In the genomic region with DNA sequence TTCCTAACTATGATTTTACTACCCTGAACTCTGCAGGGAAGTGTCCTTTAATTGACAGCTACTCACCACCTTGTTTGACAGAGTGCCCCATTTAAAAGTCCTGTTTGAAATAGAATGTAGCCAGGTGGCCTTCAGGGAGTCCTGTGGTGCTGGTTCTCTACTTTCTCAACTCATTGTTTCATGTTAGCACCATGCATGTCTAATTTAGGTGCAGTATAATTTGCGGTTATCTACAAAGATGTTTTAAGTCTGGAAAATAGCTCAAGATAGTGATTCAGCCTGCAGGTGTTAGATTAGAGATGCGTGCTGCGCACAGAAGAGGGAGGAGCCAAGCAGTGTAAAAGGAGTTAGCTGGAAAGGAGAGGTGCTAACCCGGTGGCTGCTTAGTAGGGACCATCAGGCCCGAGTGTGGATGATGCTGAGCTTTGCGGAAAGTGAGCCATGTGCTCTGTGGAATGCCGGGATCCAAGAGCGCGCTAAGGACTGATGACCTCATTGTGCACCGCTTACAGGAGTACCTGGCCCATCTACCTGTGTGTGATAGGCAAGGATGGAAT, we compare ENCODE assay signal across 1 cellular context.
TF ChIP-seq lines count a peak whose summit lies in the region.

No MANE protein-coding gene starts in this region.

TF ChIP-seq in GM23338, 12 proteins besides CTCF, POLR2A, EP300 and RAD21 (continued from another document):
- TF ChIP-seq, protein P1, sequence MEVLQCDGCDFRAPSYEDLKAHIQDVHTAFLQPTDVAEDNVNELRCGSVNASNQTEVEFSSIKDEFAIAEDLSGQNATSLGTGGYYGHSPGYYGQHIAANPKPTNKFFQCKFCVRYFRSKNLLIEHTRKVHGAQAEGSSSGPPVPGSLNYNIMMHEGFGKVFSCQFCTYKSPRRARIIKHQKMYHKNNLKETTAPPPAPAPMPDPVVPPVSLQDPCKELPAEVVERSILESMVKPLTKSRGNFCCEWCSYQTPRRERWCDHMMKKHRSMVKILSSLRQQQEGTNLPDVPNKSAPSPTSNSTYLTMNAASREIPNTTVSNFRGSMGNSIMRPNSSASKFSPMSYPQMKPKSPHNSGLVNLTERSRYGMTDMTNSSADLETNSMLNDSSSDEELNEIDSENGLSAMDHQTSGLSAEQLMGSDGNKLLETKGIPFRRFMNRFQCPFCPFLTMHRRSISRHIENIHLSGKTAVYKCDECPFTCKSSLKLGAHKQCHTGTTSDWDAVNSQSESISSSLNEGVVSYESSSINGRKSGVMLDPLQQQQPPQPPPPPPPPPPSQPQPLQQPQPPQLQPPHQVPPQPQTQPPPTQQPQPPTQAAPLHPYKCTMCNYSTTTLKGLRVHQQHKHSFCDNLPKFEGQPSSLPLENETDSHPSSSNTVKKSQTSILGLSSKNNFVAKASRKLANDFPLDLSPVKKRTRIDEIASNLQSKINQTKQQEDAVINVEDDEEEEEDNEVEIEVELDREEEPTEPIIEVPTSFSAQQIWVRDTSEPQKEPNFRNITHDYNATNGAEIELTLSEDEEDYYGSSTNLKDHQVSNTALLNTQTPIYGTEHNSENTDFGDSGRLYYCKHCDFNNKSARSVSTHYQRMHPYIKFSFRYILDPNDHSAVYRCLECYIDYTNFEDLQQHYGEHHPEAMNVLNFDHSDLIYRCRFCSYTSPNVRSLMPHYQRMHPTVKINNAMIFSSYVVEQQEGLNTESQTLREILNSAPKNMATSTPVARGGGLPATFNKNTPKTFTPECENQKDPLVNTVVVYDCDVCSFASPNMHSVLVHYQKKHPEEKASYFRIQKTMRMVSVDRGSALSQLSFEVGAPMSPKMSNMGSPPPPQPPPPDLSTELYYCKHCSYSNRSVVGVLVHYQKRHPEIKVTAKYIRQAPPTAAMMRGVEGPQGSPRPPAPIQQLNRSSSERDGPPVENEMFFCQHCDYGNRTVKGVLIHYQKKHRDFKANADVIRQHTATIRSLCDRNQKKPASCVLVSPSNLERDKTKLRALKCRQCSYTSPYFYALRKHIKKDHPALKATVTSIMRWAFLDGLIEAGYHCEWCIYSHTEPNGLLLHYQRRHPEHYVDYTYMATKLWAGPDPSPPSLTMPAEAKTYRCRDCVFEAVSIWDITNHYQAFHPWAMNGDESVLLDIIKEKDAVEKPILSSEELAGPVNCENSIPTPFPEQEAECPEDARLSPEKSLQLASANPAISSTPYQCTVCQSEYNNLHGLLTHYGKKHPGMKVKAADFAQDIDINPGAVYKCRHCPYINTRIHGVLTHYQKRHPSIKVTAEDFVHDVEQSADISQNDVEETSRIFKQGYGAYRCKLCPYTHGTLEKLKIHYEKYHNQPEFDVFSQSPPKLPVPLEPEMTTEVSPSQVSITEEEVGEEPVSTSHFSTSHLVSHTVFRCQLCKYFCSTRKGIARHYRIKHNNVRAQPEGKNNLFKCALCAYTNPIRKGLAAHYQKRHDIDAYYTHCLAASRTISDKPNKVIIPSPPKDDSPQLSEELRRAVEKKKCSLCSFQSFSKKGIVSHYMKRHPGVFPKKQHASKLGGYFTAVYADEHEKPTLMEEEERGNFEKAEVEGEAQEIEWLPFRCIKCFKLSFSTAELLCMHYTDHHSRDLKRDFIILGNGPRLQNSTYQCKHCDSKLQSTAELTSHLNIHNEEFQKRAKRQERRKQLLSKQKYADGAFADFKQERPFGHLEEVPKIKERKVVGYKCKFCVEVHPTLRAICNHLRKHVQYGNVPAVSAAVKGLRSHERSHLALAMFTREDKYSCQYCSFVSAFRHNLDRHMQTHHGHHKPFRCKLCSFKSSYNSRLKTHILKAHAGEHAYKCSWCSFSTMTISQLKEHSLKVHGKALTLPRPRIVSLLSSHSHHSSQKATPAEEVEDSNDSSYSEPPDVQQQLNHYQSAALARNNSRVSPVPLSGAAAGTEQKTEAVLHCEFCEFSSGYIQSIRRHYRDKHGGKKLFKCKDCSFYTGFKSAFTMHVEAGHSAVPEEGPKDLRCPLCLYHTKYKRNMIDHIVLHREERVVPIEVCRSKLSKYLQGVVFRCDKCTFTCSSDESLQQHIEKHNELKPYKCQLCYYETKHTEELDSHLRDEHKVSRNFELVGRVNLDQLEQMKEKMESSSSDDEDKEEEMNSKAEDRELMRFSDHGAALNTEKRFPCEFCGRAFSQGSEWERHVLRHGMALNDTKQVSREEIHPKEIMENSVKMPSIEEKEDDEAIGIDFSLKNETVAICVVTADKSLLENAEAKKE (CRISPR knock-in tag; IDR thresholded peaks at IDR 0.05) = no peak
